In genomic region chr12:56425188-56425587, GRCh38 we compare ENCODE assay signal across 34 cellular contexts. TPM values are rescaled to one million over a fixed set of nuclear protein-coding genes. Genes with fewer than 3 reads are reported as not detected.
DNase-seq lines count a peak whose midpoint lies in the region; ATAC-seq and TF ChIP-seq lines count a peak whose summit lies in the region.
"Had no signal": no experiment of that assay in that cellular context is flagged by ENCODE, and none has a peak within 500 bp of the region (broad histone marks: within the 10 kb centered on the region; RNA-seq: fewer than 3 reads in every experiment).

No MANE protein-coding gene starts in this region.

- no peak for DNase-seq in activated T-cell treated with anti-CD3 and anti-CD28 coated beads, Interleukin-2, amount 50 U/mL, for 72 hours
- DNase-seq in activated T-cell treated with anti-CD3 and anti-CD28 coated beads, Interleukin-2, amount 50 U/mL, for 1 hour, result no peak
- peak; percentile 18 for DNase-seq in DMS153 (lab: John Stamatoyannopoulos, UW)
- peak; percentile 64 for DNase-seq in NCI-H2196 treated with DMSO at 0.1 percent for 48 hours (lab: John Stamatoyannopoulos, UW; ENCODE audit: unreplicated experiment)
- DNase-seq in memory B cell (ENCODE audit: low spot score in 2 of 2), result no peak
- DNase-seq in ACHN, result no peak
- DNase-seq in body of pancreas, result no peak
- DNase-seq: activated effector memory CD4-positive, alpha-beta T cell treated with Interleukin-2 at 50 U/mL for 16 hours; amniotic stem cell; brain microvascular endothelial cell; dorsolateral prefrontal cortex; foreskin fibroblast; head of caudate nucleus; Kasumi-1; left ventricle myocardium inferior; mesendoderm; NCI-H1694; NCI-H2227 treated with DMSO at 0.1 percent for 48 hours; retina; Right ventricle myocardium superior; stimulated activated naive B cell treated with anti-CD40 and anti-IgM and Interleukin-4, amounts not matched to agents 10 μg/mL and 1 μg/mL and 100 μg/mL, for 72 hours; substantia nigra; T1000; trophoblast cell; WERI-Rb-1 had no signal

- no peaks in the 10 kb centered on the region for H3K27me3 ChIP-seq in body of pancreas
- H3K27me3 ChIP-seq: brain microvascular endothelial cell, dorsolateral prefrontal cortex, esophagus muscularis mucosa, neural progenitor cell had no signal

- peaks cover 7% of the 10 kb centered on the region for H3K4me1 Mint-ChIP-seq in activated T-cell treated with anti-CD3 and anti-CD28 coated beads, Interleukin-2, amount 50 U/mL, for 72 hours (ENCODE audit: low read depth)
- H3K4me1 Mint-ChIP-seq in memory B cell, result no peaks in the 10 kb centered on the region
- H3K4me1 Mint-ChIP-seq: neural progenitor cell; stimulated activated naive B cell treated with anti-CD40 and anti-IgM and Interleukin-4, amounts not matched to agents 10 μg/mL and 1 μg/mL and 100 μg/mL, for 72 hours had no signal

- no peaks in the 10 kb centered on the region for H3K9me3 ChIP-seq in body of pancreas
- H3K9me3 ChIP-seq: esophagus muscularis mucosa, left ventricle myocardium inferior had no signal

- intact Hi-C loops in body of pancreas (cut with DNase I), result no loop called here

- no peak for TF ChIP-seq POLR2A in body of pancreas (IDR thresholded peaks at IDR 0.05)

- no peak overlapping the region for H3K27ac ChIP-seq in body of pancreas
- H3K27ac ChIP-seq: brain microvascular endothelial cell, dorsolateral prefrontal cortex, esophagus muscularis mucosa, left ventricle myocardium inferior, neural progenitor cell, parathyroid adenoma, skin epidermis, WERI-Rb-1 had no signal

- peak overlapping the region; percentile 42 for H3K27ac Mint-ChIP-seq in activated T-cell treated with anti-CD3 and anti-CD28 coated beads, Interleukin-2, amount 50 U/mL, for 72 hours
- peak overlapping the region; percentile 7 for H3K27ac Mint-ChIP-seq in memory B cell
- H3K27ac Mint-ChIP-seq: neural progenitor cell; stimulated activated naive B cell treated with anti-CD40 and anti-IgM and Interleukin-4, amounts not matched to agents 10 μg/mL and 1 μg/mL and 100 μg/mL, for 72 hours had no signal

- TF ChIP-seq CTCF in body of pancreas (IDR thresholded peaks at IDR 0.05), result no peak

- no peaks in the 10 kb centered on the region for H3K4me1 ChIP-seq in body of pancreas
- H3K4me1 ChIP-seq: esophagus muscularis mucosa, left ventricle myocardium inferior, neural progenitor cell, parathyroid adenoma had no signal

- H3K4me3 Mint-ChIP-seq in activated T-cell treated with anti-CD3 and anti-CD28 coated beads, Interleukin-2, amount 50 U/mL, for 72 hours, result no peak overlapping the region
- H3K4me3 Mint-ChIP-seq in memory B cell, result no peak overlapping the region
- H3K4me3 Mint-ChIP-seq: CD14-positive monocyte; neural progenitor cell; stimulated activated naive B cell treated with anti-CD40 and anti-IgM and Interleukin-4, amounts not matched to agents 10 μg/mL and 1 μg/mL and 100 μg/mL, for 72 hours had no signal

- H3K4me3 ChIP-seq in body of pancreas, result no peak overlapping the region
- H3K4me3 ChIP-seq: dorsolateral prefrontal cortex, esophagus muscularis mucosa, left ventricle myocardium inferior, neural progenitor cell, skin epidermis had no signal

- 73 to 79% methylated on average over 1 of the region's 1 CpG for WGBS in body of pancreas, 2 donors

- no peaks in the 10 kb centered on the region for H3K27me3 Mint-ChIP-seq in activated T-cell treated with anti-CD3 and anti-CD28 coated beads, Interleukin-2, amount 50 U/mL, for 72 hours (ENCODE audit: low read depth)
- no peaks in the 10 kb centered on the region for H3K27me3 Mint-ChIP-seq in memory B cell
- H3K27me3 Mint-ChIP-seq: stimulated activated naive B cell treated with anti-CD40 and anti-IgM and Interleukin-4, amounts not matched to agents 10 μg/mL and 1 μg/mL and 100 μg/mL, for 72 hours had no signal

- in situ Hi-C loops in ACHN (cut with HindIII; ENCODE audit: low pct_ligation_motif_present, low pct_unique_long_range_greater_than_20kb, low sequenced_read_pairs), result no loop called here

- no peak for ATAC-seq in activated T-cell treated with anti-CD3 and anti-CD28 coated beads, Interleukin-2, amount 50 U/mL, for 72 hours (replicated peaks in 1 of 2)
- ATAC-seq in memory B cell (ENCODE audit: low read depth) (no peak), body of pancreas (no peak)
- ATAC-seq: HCT116; SK-N-SH treated with all-trans-retinoic acid at 6 μM for 48 hours; stimulated activated naive B cell treated with anti-CD40 and anti-IgM and Interleukin-4, amounts not matched to agents 10 μg/mL and 1 μg/mL and 100 μg/mL, for 72 hours had no signal

- H3K36me3 Mint-ChIP-seq in activated T-cell treated with anti-CD3 and anti-CD28 coated beads, Interleukin-2, amount 50 U/mL, for 72 hours (ENCODE audit: insufficient read depth in 2 of 2), result peaks cover 20 to 47% of the 10 kb centered on the region in 2 donors
- peaks cover 40% of the 10 kb centered on the region for H3K36me3 Mint-ChIP-seq in memory B cell

- peaks cover 3 to 4% of the 10 kb centered on the region in 2 donors for H3K36me3 ChIP-seq in body of pancreas (replicated peaks in 1 of 2; ENCODE audit: insufficient read depth in 1 of 2, low read depth in 2 of 2)
- H3K36me3 ChIP-seq: brain microvascular endothelial cell had no signal

- no peaks in the 10 kb centered on the region for H3K9me3 Mint-ChIP-seq in activated T-cell treated with anti-CD3 and anti-CD28 coated beads, Interleukin-2, amount 50 U/mL, for 72 hours
- no peaks in the 10 kb centered on the region for H3K9me3 Mint-ChIP-seq in memory B cell
- H3K9me3 Mint-ChIP-seq: CD14-positive monocyte; neural progenitor cell; stimulated activated naive B cell treated with anti-CD40 and anti-IgM and Interleukin-4, amounts not matched to agents 10 μg/mL and 1 μg/mL and 100 μg/mL, for 72 hours had no signal

RNA-seq across cellular contexts. Expression of gene TIMELESS, which starts 24.0 kb away (rescaled TPM):
- 10 to 100 TPM; 44.1 to 61.6 TPM for total RNA-seq in activated T-cell treated with anti-CD3 and anti-CD28 coated beads, Interleukin-2, amount 50 U/mL, for 72 hours
- 1 to 10 TPM; 4.7 to 6.9 TPM for total RNA-seq in body of pancreas

RNA-seq across cellular contexts. Expression of gene MIP, which starts 29.3 kb away (rescaled TPM):
- not detected for total RNA-seq in activated T-cell treated with anti-CD3 and anti-CD28 coated beads, Interleukin-2, amount 50 U/mL, for 72 hours
- total RNA-seq in body of pancreas, result not detected
- total RNA-seq: cerebellum, Daoy, esophagus muscularis mucosa, left ventricle myocardium inferior, Right ventricle myocardium superior had no signal

RNA-seq across cellular contexts. Expression of gene SPRYD4, which starts 43.2 kb away (rescaled TPM):
- 1 to 10 TPM; 3.8 to 4.4 TPM for total RNA-seq in activated T-cell treated with anti-CD3 and anti-CD28 coated beads, Interleukin-2, amount 50 U/mL, for 72 hours
- 1 to 10 TPM; 1.6 to 2.1 TPM for total RNA-seq in body of pancreas

Comparison
In these comparisons a context has a peak if more than half of its experiments do, and no peak if none do; other contexts are left out.
1. DNase-seq: peak in DMS153 (single experiment) and NCI-H2196 treated with DMSO at 0.1 percent for 48 hours (single experiment); none in activated T-cell treated with anti-CD3 and anti-CD28 coated beads, Interleukin-2, amount 50 U/mL, for 72 hours (0 of 2), activated T-cell treated with anti-CD3 and anti-CD28 coated beads, Interleukin-2, amount 50 U/mL, for 1 hour (single experiment), memory B cell (0 of 2), ACHN (single experiment) and body of pancreas (0 of 4).
2. RNA of gene TIMELESS, which starts 24.0 kb away (total RNA-seq): 44.1 to 61.6 TPM in activated T-cell treated with anti-CD3 and anti-CD28 coated beads, Interleukin-2, amount 50 U/mL, for 72 hours; 4.7 to 6.9 TPM in body of pancreas; every median in the first group is over 4 times any median in the second.